Comparison of ENCODE assay signal across 14 cellular contexts in genomic region chr3:14811733-14812132, GRCh38. TPM values are rescaled to one million over a fixed set of nuclear protein-coding genes. Genes with fewer than 3 reads are reported as not detected.
DNase-seq lines count a peak whose midpoint lies in the region; ATAC-seq and TF ChIP-seq lines count a peak whose summit lies in the region.
"Had no signal": no experiment of that assay in that cellular context is flagged by ENCODE, and none has a peak within 500 bp of the region (broad histone marks: within the 10 kb centered on the region; RNA-seq: fewer than 3 reads in every experiment).

No MANE protein-coding gene starts in this region.

- peak overlapping the region in 4 of 5 experiments; percentile 76 to 86 (median 85) for H3K4me3 Mint-ChIP-seq in brain
- peak overlapping the region; percentile 90 to 94 (median 93) for H3K4me3 Mint-ChIP-seq in nephron
- H3K4me3 Mint-ChIP-seq: CD4-positive, alpha-beta T cell had no signal

- H3K27ac ChIP-seq in left ventricle myocardium inferior (replicated peaks) (peak overlapping the region; percentile 94), transverse colon (peak overlapping the region; percentile 73 to 79 (median 76))
- H3K27ac ChIP-seq: RWPE1 had no signal

- H3K36me3 Mint-ChIP-seq in brain (no peaks in the 10 kb centered on the region), nephron (ENCODE audit: low read depth) (no peaks in the 10 kb centered on the region)

- H3K27me3 ChIP-seq in left ventricle myocardium inferior (ENCODE audit: low read depth), result peaks cover 74% of the 10 kb centered on the region
- H3K27me3 ChIP-seq in transverse colon, result peaks cover 54% of the 10 kb centered on the region

- in situ Hi-C loops in transverse colon (cut with MboI; ENCODE audit: low pct_ligation_motif_present in 1 of 4, low pct_unique_long_range_greater_than_20kb in 1 of 4, low sequenced_read_pairs in 3 of 4), result no loop called here

- intact Hi-C loops in left ventricle myocardium inferior (cut with micrococcal nuclease), result no loop called here
- intact Hi-C loops in transverse colon (cut with DNase I; ENCODE audit: low total_unique reads), result no loop called here

- TF ChIP-seq POLR2A in transverse colon (IDR thresholded peaks at IDR 0.05), result no peak

- H3K9me3 Mint-ChIP-seq in brain, result peaks cover 0 to 2% (median 0%) of the 10 kb centered on the region in 5 experiments
- no peaks in the 10 kb centered on the region for H3K9me3 Mint-ChIP-seq in nephron
- H3K9me3 Mint-ChIP-seq: CD4-positive, alpha-beta T cell; dendritic cell treated with granulocyte-macrophage colony-stimulating factor and Interleukin-4, amounts not matched to agents 40 ng/mL and 50 ng/mL, for 4 days had no signal

- DNase-seq in left ventricle myocardium inferior (no peak), transverse colon (no peak), SW 1271 (lab: John Stamatoyannopoulos, UW) (no peak), NCI-H146 (lab: John Stamatoyannopoulos, UW) (no peak)
- DNase-seq: CD4-positive, alpha-beta T cell; head of caudate nucleus; NCI-H345; small intestine; T-helper 9 cell had no signal

- H3K4me3 ChIP-seq in left ventricle myocardium inferior, result peak overlapping the region; percentile 80
- H3K4me3 ChIP-seq in transverse colon, result peak overlapping the region in 3 of 4 donors; percentile 34 to 56 (median 41)

- H3K27me3 Mint-ChIP-seq in brain (peaks cover 82% of the 10 kb centered on the region), nephron (ENCODE audit: low read depth) (peaks cover 66% of the 10 kb centered on the region)

- no peak for ATAC-seq in GM21515 (IDR thresholded peaks at IDR 0.05; ENCODE audit: unreplicated experiment)

- no peaks in the 10 kb centered on the region for H3K36me3 ChIP-seq in left ventricle myocardium inferior
- no peaks in the 10 kb centered on the region for H3K36me3 ChIP-seq in transverse colon

- 67 to 85% methylated on average over 2 to 6 of the region's 6 CpGs for whole genome bisulfite sequencing in transverse colon (ENCODE audit: low coverage in 1 of 2), 2 donors

- TF ChIP-seq CTCF in brain (conservative IDR thresholded peaks at IDR 0.05) (no peak), left ventricle myocardium inferior (IDR thresholded peaks at IDR 0.05; ENCODE audit: borderline replicate concordance) (no peak), nephron (IDR thresholded peaks at IDR 0.05; ENCODE audit: unreplicated experiment in 3 of 3) (no peak), transverse colon (IDR thresholded peaks at IDR 0.05) (no peak)

- no peak for TF ChIP-seq EP300 in transverse colon (IDR thresholded peaks at IDR 0.05; ENCODE audit: low read depth)

- H3K4me1 Mint-ChIP-seq in brain (peaks cover 12% of the 10 kb centered on the region), nephron (peaks cover 14% of the 10 kb centered on the region)

- H3K4me1 ChIP-seq in left ventricle myocardium inferior (peaks cover 68% of the 10 kb centered on the region), transverse colon (peaks cover 0 to 9% (median 2%) of the 10 kb centered on the region in 4 donors)

- H3K9me3 ChIP-seq in left ventricle myocardium inferior (replicated peaks), result no peaks in the 10 kb centered on the region
- no peaks in the 10 kb centered on the region for H3K9me3 ChIP-seq in transverse colon

- H3K27ac Mint-ChIP-seq in brain (no peak overlapping the region), nephron (peak overlapping the region in 2 of 3 experiments; percentile 42 to 68)
- H3K27ac Mint-ChIP-seq: CD4-positive, alpha-beta T cell; dendritic cell treated with granulocyte-macrophage colony-stimulating factor and Interleukin-4, amounts not matched to agents 40 ng/mL and 50 ng/mL, for 4 days had no signal

RNA-seq across cellular contexts. Expression of gene FGD5, which starts 7.0 kb away (rescaled TPM):
- polyA plus RNA-seq in brain (ENCODE audit: insufficient read depth, low read depth, low replicate concordance), result 2.8 TPM
- total RNA-seq in left ventricle myocardium inferior (13.9 TPM), transverse colon (10 to 100 TPM in 2 of 4 donors, 1 to 10 TPM in 2; 5.6 to 15.9 (median 10.2) TPM)
- total RNA-seq: CD4-positive, alpha-beta T cell had no signal

Comparison
In these comparisons a context has a peak if more than half of its experiments do, and no peak if none do; other contexts are left out.
1. H3K27ac Mint-ChIP-seq: peak in nephron (2 of 3); none in brain (0 of 5).